In the genomic region with DNA sequence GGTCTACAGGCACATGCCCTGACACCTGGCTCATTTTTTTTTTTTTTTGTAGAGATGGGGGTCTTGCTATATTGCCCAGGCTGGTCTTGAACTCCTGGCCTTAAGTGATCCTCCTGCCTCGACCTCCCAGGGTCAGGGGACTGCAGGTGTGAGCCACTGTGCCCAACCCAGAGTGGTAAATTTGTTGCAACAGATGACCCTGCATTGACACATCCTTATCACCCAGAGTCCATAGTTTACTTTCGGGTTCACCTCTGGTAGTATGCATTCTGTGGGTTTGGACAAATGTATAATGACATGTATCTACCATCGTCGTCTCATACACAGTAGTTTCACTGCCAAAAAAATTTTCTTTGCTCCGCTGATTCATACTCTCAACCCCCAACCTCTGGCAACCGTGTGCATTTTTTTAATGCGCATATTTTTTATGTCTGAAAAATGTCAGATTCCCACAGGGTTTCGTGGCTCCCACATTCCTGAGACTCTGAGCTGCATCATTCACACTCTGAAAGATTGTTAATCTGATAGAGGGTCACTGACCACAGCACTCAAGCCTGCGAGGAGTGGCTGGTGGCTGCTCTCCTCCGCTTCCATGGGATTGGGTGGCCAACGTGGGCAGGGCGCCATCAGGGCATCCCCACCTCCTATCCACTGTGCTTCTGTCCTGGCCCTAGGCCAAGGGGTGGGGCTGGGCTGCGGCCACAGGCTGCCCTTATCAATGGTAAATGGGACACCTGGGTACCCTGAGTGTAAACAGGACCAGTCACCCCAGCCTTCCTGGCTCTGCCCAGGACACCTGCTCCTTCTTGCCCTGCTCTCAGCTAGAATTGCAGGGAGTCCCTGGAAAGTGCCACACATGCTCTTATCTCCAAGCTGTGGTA, we compare ENCODE assay signal across 1 cellular context.
TF ChIP-seq lines count a peak whose summit lies in the region.

No MANE protein-coding gene starts in this region.

TF ChIP-seq in Ishikawa, 13 proteins besides CTCF, POLR2A, EP300 and RAD21 (continued from another document):
- TF ChIP-seq, protein P1, sequence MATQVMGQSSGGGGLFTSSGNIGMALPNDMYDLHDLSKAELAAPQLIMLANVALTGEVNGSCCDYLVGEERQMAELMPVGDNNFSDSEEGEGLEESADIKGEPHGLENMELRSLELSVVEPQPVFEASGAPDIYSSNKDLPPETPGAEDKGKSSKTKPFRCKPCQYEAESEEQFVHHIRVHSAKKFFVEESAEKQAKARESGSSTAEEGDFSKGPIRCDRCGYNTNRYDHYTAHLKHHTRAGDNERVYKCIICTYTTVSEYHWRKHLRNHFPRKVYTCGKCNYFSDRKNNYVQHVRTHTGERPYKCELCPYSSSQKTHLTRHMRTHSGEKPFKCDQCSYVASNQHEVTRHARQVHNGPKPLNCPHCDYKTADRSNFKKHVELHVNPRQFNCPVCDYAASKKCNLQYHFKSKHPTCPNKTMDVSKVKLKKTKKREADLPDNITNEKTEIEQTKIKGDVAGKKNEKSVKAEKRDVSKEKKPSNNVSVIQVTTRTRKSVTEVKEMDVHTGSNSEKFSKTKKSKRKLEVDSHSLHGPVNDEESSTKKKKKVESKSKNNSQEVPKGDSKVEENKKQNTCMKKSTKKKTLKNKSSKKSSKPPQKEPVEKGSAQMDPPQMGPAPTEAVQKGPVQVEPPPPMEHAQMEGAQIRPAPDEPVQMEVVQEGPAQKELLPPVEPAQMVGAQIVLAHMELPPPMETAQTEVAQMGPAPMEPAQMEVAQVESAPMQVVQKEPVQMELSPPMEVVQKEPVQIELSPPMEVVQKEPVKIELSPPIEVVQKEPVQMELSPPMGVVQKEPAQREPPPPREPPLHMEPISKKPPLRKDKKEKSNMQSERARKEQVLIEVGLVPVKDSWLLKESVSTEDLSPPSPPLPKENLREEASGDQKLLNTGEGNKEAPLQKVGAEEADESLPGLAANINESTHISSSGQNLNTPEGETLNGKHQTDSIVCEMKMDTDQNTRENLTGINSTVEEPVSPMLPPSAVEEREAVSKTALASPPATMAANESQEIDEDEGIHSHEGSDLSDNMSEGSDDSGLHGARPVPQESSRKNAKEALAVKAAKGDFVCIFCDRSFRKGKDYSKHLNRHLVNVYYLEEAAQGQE (IDR thresholded peaks at IDR 0.05; ENCODE audit: low read depth) = no peak
- TF ChIP-seq CREB1 (IDR thresholded peaks at IDR 0.05; ENCODE audit: low read depth) = no peak
